Comparison of ENCODE assay signal across 18 cellular contexts in the genomic region with DNA sequence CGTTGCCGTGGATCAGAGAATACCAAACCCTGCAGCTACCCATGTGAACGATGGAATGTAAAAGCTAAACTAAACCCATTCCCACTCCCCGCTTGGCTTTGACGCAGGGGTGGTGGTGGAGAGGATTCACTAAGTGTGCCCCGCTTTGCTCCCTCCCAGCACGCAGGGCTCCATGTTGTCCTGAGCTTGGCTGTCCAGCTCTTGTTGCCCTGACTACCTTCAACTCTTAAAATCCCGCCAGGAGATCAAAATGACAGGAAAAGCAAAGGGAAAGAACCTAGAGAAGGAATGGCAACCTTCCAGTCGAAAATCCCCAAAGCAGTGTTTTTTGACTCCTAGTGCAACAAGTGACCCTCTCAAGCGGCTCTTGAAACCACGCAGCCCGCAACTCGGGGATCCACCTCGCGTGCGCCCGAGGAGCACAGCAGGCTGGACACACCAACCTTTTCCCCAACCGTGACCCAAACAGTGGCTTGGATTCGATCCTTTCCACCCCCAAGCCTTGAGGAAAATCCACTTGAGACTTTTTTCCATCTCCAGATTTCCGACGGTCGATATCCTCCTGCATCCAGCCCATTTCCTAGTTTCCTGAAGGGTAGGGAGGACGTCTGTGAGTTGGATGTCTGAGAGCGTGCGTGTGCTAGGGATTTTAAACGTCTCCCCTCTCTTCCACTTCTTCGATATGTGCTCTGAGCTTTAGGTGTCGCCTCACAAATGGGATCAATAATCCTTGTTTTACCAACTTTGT. TPM values are rescaled to one million over a fixed set of nuclear protein-coding genes. Genes with fewer than 3 reads are reported as not detected.
A peak's percentile ranks its signal among the peaks of the same experiment; 100 is the strongest.
DNase-seq lines count a peak whose midpoint lies in the region; ATAC-seq and TF ChIP-seq lines count a peak whose summit lies in the region.
"Had no signal": no experiment of that assay in that cellular context is flagged by ENCODE, and none has a peak within 500 bp of the region (broad histone marks: within the 10 kb centered on the region; RNA-seq: fewer than 3 reads in every experiment).

No MANE protein-coding gene starts in this region.

- peak overlapping the region; percentile 89 to 97 (median 94) for H3K4me3 Mint-ChIP-seq in brain
- H3K4me3 Mint-ChIP-seq: activated T-helper 17 cell treated with anti-CD3 and anti-CD28 coated beads, Interleukin-2, amount 50 U/mL, for 72 hours; CD4-positive, alpha-beta T cell; IgD-negative memory B cell had no signal

- H3K27ac ChIP-seq in HUES48 (ENCODE audit: low read depth, low read length): no peak overlapping the region
- H3K27ac ChIP-seq in mesodermal cell (ENCODE audit: low read depth, low read length, severe bottlenecking): no peak overlapping the region
- H3K27ac ChIP-seq in stomach: peak overlapping the region in 4 of 5 donors; percentile 4 to 51 (median 41)

- peaks cover 44% of the 10 kb centered on the region for H3K27me3 ChIP-seq in HUES48 (ENCODE audit: control insufficient read depth, insufficient read depth, low read length)
- peaks cover 0 to 39% (median 27%) of the 10 kb centered on the region in 3 donors for H3K27me3 ChIP-seq in stomach

- no peak for DNase-seq in stomach
- DNase-seq in ACHN: no peak
- DNase-seq in LoVo (ENCODE audit: low spot score): no peak
- DNase-seq: activated CD4-positive, alpha-beta T cell treated with anti-CD3 and anti-CD28 coated beads, Interleukin-2, amount 50 U/mL, for 4 hours; amniotic stem cell; CD4-positive, alpha-beta T cell; NCI-H1436 treated with DMSO at 0.1 percent for 48 hours; SHP77 treated with DMSO at 0.1 percent for 48 hours; stimulated activated CD4-positive, alpha-beta T cell treated with anti-CD3 and anti-CD28 coated beads, Interleukin-1b, Interleukin-23, amount 100 ng/mL, for 48 hours; stimulated activated CD8-positive, alpha-beta memory T cell treated with anti-CD3 and anti-CD28 coated beads, Interleukin-4, amount 100 ng/mL, for 48 hours had no signal

- no peaks in the 10 kb centered on the region for H3K36me3 ChIP-seq in HUES48 (ENCODE audit: control insufficient read depth, insufficient read depth, low read length)
- H3K36me3 ChIP-seq in mesodermal cell (ENCODE audit: control insufficient read depth, insufficient read depth, low read length): no peaks in the 10 kb centered on the region
- H3K36me3 ChIP-seq in stomach: no peaks in the 10 kb centered on the region

- TF ChIP-seq CTCF in brain (conservative IDR thresholded peaks at IDR 0.05) (no peak), stomach (IDR thresholded peaks at IDR 0.05) (no peak)

- in situ Hi-C loops in ACHN (cut with HindIII; ENCODE audit: low pct_ligation_motif_present, low pct_unique_long_range_greater_than_20kb, low sequenced_read_pairs): no loop called here

- H3K9me3 ChIP-seq in HUES48 (ENCODE audit: control insufficient read depth, insufficient read depth, low read length) (no peaks in the 10 kb centered on the region), mesodermal cell (ENCODE audit: control insufficient read depth, low read length) (no peaks in the 10 kb centered on the region), stomach (peaks cover 0 to 7% (median 0%) of the 10 kb centered on the region in 4 donors)

- no peaks in the 10 kb centered on the region for H3K36me3 Mint-ChIP-seq in brain
- H3K36me3 Mint-ChIP-seq: IgD-negative memory B cell had no signal

- 80 to 92% methylated on average over 12 to 19 of the region's 28 CpGs for WGBS in mesodermal cell (ENCODE audit: insufficient coverage in 2 of 2), 2 experiments
- WGBS in stomach, 5 donors: 12 to 24% (median 15%) methylated on average over 28 of the region's 28 CpGs

- peak overlapping the region; percentile 80 for H3K4me3 ChIP-seq in HUES48 (ENCODE audit: low read depth, low read length)
- peak overlapping the region; percentile 62 for H3K4me3 ChIP-seq in mesodermal cell (ENCODE audit: extremely low read depth, insufficient read depth, low read length, poor library complexity, severe bottlenecking)
- H3K4me3 ChIP-seq in stomach: peak overlapping the region; percentile 48 to 74 (median 62)

- H3K4me1 ChIP-seq in HUES48 (ENCODE audit: control insufficient read depth, insufficient read depth, low read length): peaks cover 18% of the 10 kb centered on the region
- H3K4me1 ChIP-seq in mesodermal cell (ENCODE audit: control insufficient read depth, insufficient read depth, low read length, poor library complexity, severe bottlenecking): peaks cover 7% of the 10 kb centered on the region
- peaks cover 10 to 21% (median 19%) of the 10 kb centered on the region in 4 donors for H3K4me1 ChIP-seq in stomach

- intact Hi-C loops in stomach (cut with DNase I; ENCODE audit: low total_unique reads): no loop called here

- peak overlapping the region in 2 of 5 experiments; percentile 56 to 79 for H3K27ac Mint-ChIP-seq in brain
- H3K27ac Mint-ChIP-seq: activated T-helper 17 cell treated with anti-CD3 and anti-CD28 coated beads, Interleukin-2, amount 50 U/mL, for 72 hours; CD4-positive, alpha-beta T cell; IgD-negative memory B cell had no signal

- H3K27me3 Mint-ChIP-seq in brain: peaks cover 34% of the 10 kb centered on the region

- H3K9me3 Mint-ChIP-seq in brain: no peaks in the 10 kb centered on the region
- H3K9me3 Mint-ChIP-seq: activated T-helper 17 cell treated with anti-CD3 and anti-CD28 coated beads, Interleukin-2, amount 50 U/mL, for 72 hours; CD4-positive, alpha-beta T cell had no signal

- no peak for TF ChIP-seq EP300 in stomach (IDR thresholded peaks at IDR 0.05)

- peak overlapping the region; percentile 71; the same call in 1 of the 2 replicates for H3K9ac ChIP-seq in HUES48 (ENCODE audit: low read depth, low read length)

- peaks cover 10% of the 10 kb centered on the region for H3K4me1 Mint-ChIP-seq in brain
- H3K4me1 Mint-ChIP-seq: activated T-helper 17 cell treated with anti-CD3 and anti-CD28 coated beads, Interleukin-2, amount 50 U/mL, for 72 hours; IgD-negative memory B cell had no signal

- no peak for ATAC-seq in HG03095 (IDR thresholded peaks at IDR 0.05; ENCODE audit: unreplicated experiment)
- ATAC-seq: activated T-helper 17 cell treated with anti-CD3 and anti-CD28 coated beads, Interleukin-2, amount 50 U/mL, for 72 hours had no signal

- TF ChIP-seq POLR2A in stomach (IDR thresholded peaks at IDR 0.05): no peak

RNA-seq across cellular contexts. Expression of gene SYT10, which starts 1.4 kb away (rescaled TPM):
- polyA plus RNA-seq in brain (ENCODE audit: insufficient read depth, low read depth, low replicate concordance) (0.36 TPM), stomach (under 1 TPM; 0.03 to 0.46 (median 0.19) TPM)
- 2.4 TPM for polyA plus RNA-seq in mesodermal cell (2013, experiment 1 of 2)
- polyA plus RNA-seq in mesodermal cell (2013, experiment 2 of 2): 2.9 TPM
- 1 to 10 TPM in 1 of 5 donors, under 1 TPM in 1, not detected in 3; 0.14 to 2.8 TPM for total RNA-seq in stomach
- total RNA-seq: activated T-helper 17 cell treated with anti-CD3 and anti-CD28 coated beads, Interleukin-2, amount 50 U/mL, for 72 hours; CD4-positive, alpha-beta T cell; fibroblast of lung; mesenteric fat pad had no signal
- polyA plus RNA-seq: fibroblast of lung, IgD-negative memory B cell had no signal

Comparison
In these comparisons a context has a peak if more than half of its experiments do, and no peak if none do; other contexts are left out.
1. H3K27ac ChIP-seq: peak in stomach (4 of 5); none in HUES48 (single experiment) and mesodermal cell (single experiment).
2. Peak in every context shown above with its lines, with median percentiles within 50 percentile points of each other: H3K4me3 ChIP-seq.